10 cellular contexts compared by ENCODE assay signal in the genomic region with DNA sequence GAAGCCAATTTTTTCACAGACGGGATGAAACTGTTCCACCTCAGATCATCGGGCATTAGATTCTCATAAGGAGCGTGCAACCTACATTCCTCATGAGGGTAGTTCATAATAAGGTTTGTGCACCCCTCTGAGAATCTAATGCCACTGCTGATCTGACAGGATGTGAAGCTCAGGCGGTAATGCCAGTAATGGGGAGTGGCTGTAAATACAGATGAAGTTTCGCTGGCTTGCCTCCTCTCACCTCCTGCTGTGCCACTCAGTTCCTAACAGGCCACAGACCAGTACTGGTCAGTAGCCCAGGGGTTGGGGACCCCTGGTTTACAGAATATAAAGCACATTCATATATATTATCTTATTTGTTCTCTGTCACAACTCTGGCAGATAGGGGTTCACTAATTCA. TPM values are rescaled to one million over a fixed set of nuclear protein-coding genes. Genes with fewer than 3 reads are reported as not detected.
DNase-seq lines count a peak whose midpoint lies in the region; ATAC-seq and TF ChIP-seq lines count a peak whose summit lies in the region.
"Had no signal": no experiment of that assay in that cellular context is flagged by ENCODE, and none has a peak within 500 bp of the region (broad histone marks: within the 10 kb centered on the region; RNA-seq: fewer than 3 reads in every experiment).

No MANE protein-coding gene starts in this region.

- no peaks in the 10 kb centered on the region for H3K27me3 Mint-ChIP-seq in CD4-positive, alpha-beta memory T cell
- H3K27me3 Mint-ChIP-seq in brain (peaks cover 13% of the 10 kb centered on the region), neural crest cell (ENCODE audit: low read depth) (no peaks in the 10 kb centered on the region)
- H3K27me3 Mint-ChIP-seq in stimulated activated naive CD8-positive, alpha-beta T cell treated with anti-CD3 and anti-CD28 coated beads, Interleukin-15, amount 100 ng/mL, for 72 hours = no peaks in the 10 kb centered on the region

- POLR2A ChIA-PET in CD4-positive, alpha-beta memory T cell (lab: Charles Lee; ENCODE audit: partially characterized antibody) = interaction anchor here (0.6 to 1.3 kb wide), 3 partner anchors 72 to 769 kb away, joined by 3 to 4 read pairs (median 3); no protein-coding TSS in a partner anchor
- POLR2A ChIA-PET in HEK293 (lab: Yijun Ruan, JAX) = no interaction called here

- H3K4me1 ChIP-seq in CD4-positive, alpha-beta memory T cell (ENCODE audit: insufficient read depth, low read length) = peaks cover 45% of the 10 kb centered on the region
- H3K4me1 ChIP-seq in HEK293 (ENCODE audit: control insufficient read depth, insufficient read depth, low read length) = no peaks in the 10 kb centered on the region

- peaks cover 0 to 2% (median 0%) of the 10 kb centered on the region in 8 donors for H3K9me3 Mint-ChIP-seq in CD4-positive, alpha-beta memory T cell
- H3K9me3 Mint-ChIP-seq in brain = peaks cover 0 to 3% (median 0%) of the 10 kb centered on the region in 5 experiments
- peaks cover 2% of the 10 kb centered on the region for H3K9me3 Mint-ChIP-seq in neural crest cell
- no peaks in the 10 kb centered on the region for H3K9me3 Mint-ChIP-seq in stimulated activated naive CD8-positive, alpha-beta T cell treated with anti-CD3 and anti-CD28 coated beads, Interleukin-15, amount 100 ng/mL, for 72 hours

- peaks cover 0 to 10% of the 10 kb centered on the region in 2 donors for H3K36me3 Mint-ChIP-seq in CD4-positive, alpha-beta memory T cell
- H3K36me3 Mint-ChIP-seq in brain = no peaks in the 10 kb centered on the region
- H3K36me3 Mint-ChIP-seq in neural crest cell (ENCODE audit: low read depth) = no peaks in the 10 kb centered on the region

- no peaks in the 10 kb centered on the region for H3K9me3 ChIP-seq in CD4-positive, alpha-beta memory T cell (ENCODE audit: control insufficient read depth in 1 of 2, low read length in 2 of 2)
- no peaks in the 10 kb centered on the region for H3K9me3 ChIP-seq in HEK293 (ENCODE audit: control insufficient read depth, insufficient read depth, low read depth, low read length)
- H3K9me3 ChIP-seq: SJCRH30, transverse colon had no signal

- peak in 1 of 5 donors; percentile 13 for DNase-seq in CD4-positive, alpha-beta memory T cell
- no peak for DNase-seq in neural crest cell (ENCODE audit: low read depth, low spot score)
- DNase-seq in stimulated activated naive CD8-positive, alpha-beta T cell treated with anti-CD3 and anti-CD28 coated beads, Interleukin-15, amount 100 ng/mL, for 72 hours = no peak
- DNase-seq in foreskin melanocyte = no peak
- DNase-seq in NCI-H1694 treated with DMSO at 0.1 percent for 48 hours (lab: John Stamatoyannopoulos, UW) = no peak

- TF ChIP-seq CTCF in HEK293 (tag by site-specific recombination; IDR thresholded peaks at IDR 0.05) = no peak
- TF ChIP-seq CTCF in brain (conservative IDR thresholded peaks at IDR 0.05) = no peak
- TF ChIP-seq CTCF in neural crest cell (conservative IDR thresholded peaks at IDR 0.05) = no peak

- H3K27ac ChIP-seq in CD4-positive, alpha-beta memory T cell (ENCODE audit: low read depth, low read length) = no peak overlapping the region
- H3K27ac ChIP-seq in HEK293 (ENCODE audit: extremely low read depth, low read depth, low read length) = no peak overlapping the region
- H3K27ac ChIP-seq: epithelial cell of prostate had no signal

- H3K4me3 Mint-ChIP-seq in CD4-positive, alpha-beta memory T cell = peak overlapping the region in 6 of 8 donors; percentile 17 to 92 (median 87)
- H3K4me3 Mint-ChIP-seq in brain (peak overlapping the region in 4 of 5 experiments; percentile 78 to 88 (median 80)), neural crest cell (peak overlapping the region; percentile 94)
- peak overlapping the region in 1 of 2 donors; percentile 75 for H3K4me3 Mint-ChIP-seq in stimulated activated naive CD8-positive, alpha-beta T cell treated with anti-CD3 and anti-CD28 coated beads, Interleukin-15, amount 100 ng/mL, for 72 hours

- peak overlapping the region; percentile 36 to 94 (median 90) for H3K27ac Mint-ChIP-seq in CD4-positive, alpha-beta memory T cell
- H3K27ac Mint-ChIP-seq in brain = peak overlapping the region in 2 of 5 experiments; percentile 91 to 95
- H3K27ac Mint-ChIP-seq in neural crest cell (ENCODE audit: unreplicated experiment) = no peak overlapping the region
- H3K27ac Mint-ChIP-seq in stimulated activated naive CD8-positive, alpha-beta T cell treated with anti-CD3 and anti-CD28 coated beads, Interleukin-15, amount 100 ng/mL, for 72 hours = peak overlapping the region in 1 of 2 donors; percentile 92

- no peak overlapping the region for H3K4me3 ChIP-seq in CD4-positive, alpha-beta memory T cell (ENCODE audit: low read length in 2 of 2)
- no peak overlapping the region for H3K4me3 ChIP-seq in HEK293 (ENCODE audit: low read depth, low read length)

- peaks cover 32 to 46% (median 39%) of the 10 kb centered on the region in 4 donors for H3K4me1 Mint-ChIP-seq in CD4-positive, alpha-beta memory T cell
- H3K4me1 Mint-ChIP-seq in brain (peaks cover 42% of the 10 kb centered on the region), neural crest cell (peaks cover 32% of the 10 kb centered on the region)
- peaks cover 40% of the 10 kb centered on the region for H3K4me1 Mint-ChIP-seq in stimulated activated naive CD8-positive, alpha-beta T cell treated with anti-CD3 and anti-CD28 coated beads, Interleukin-15, amount 100 ng/mL, for 72 hours

- H3K36me3 ChIP-seq in CD4-positive, alpha-beta memory T cell (ENCODE audit: insufficient read depth, low read length) = no peaks in the 10 kb centered on the region
- no peaks in the 10 kb centered on the region for H3K36me3 ChIP-seq in HEK293 (ENCODE audit: control insufficient read depth in 2 of 2, insufficient read depth in 1 of 2, low read length in 2 of 2)
- H3K36me3 ChIP-seq: SJCRH30, transverse colon had no signal

- ATAC-seq in stimulated activated naive CD8-positive, alpha-beta T cell treated with anti-CD3 and anti-CD28 coated beads, Interleukin-15, amount 100 ng/mL, for 72 hours = no peak

- intact Hi-C loops in CD4-positive, alpha-beta memory T cell (cut with micrococcal nuclease) = loop anchor here (2.0 to 10.0 kb wide), 3 partner anchors 72 to 322 kb away; no protein-coding TSS in a partner anchor

- no peaks in the 10 kb centered on the region for H3K27me3 ChIP-seq in CD4-positive, alpha-beta memory T cell (ENCODE audit: insufficient read depth, low read length)
- H3K27me3 ChIP-seq: SJCRH30, transverse colon had no signal

- CTCF ChIA-PET in CD4-positive, alpha-beta memory T cell (lab: Charles Lee; ENCODE audit: partially characterized antibody) = interaction anchor here (1.5 to 5.4 kb wide), 4 partner anchors 14 to 74 kb away, joined by 3 to 42 read pairs (median 12); no protein-coding TSS in a partner anchor
- CTCF ChIA-PET in HEK293 (lab: Yijun Ruan, JAX) = interaction anchor here (1.0 to 2.6 kb wide), 4 partner anchors 47 to 67 kb away, joined by 3 to 10 read pairs (median 6); no protein-coding TSS in a partner anchor

TF ChIP-seq in HEK293, 187 proteins besides CTCF, POLR2A, EP300 and RAD21:
- TF ChIP-seq ZNF610 (tag by site-specific recombination; IDR thresholded peaks at IDR 0.05; ENCODE audit: borderline replicate concordance) (peak; percentile 95), ZNF354C (tag by site-specific recombination; IDR thresholded peaks at IDR 0.05; ENCODE audit: borderline replicate concordance, low read depth) (no peak)
TF ChIP-seq in HEK293: peak in this region for 1.

RNA-seq across cellular contexts. Expression of gene LIMD1, which starts 2.1 kb away (rescaled TPM):
- 10 to 100 TPM; 29.1 to 34.0 TPM for total RNA-seq in CD4-positive, alpha-beta memory T cell
- 1 to 10 TPM; 2.6 to 7.5 TPM for polyA plus RNA-seq in CD4-positive, alpha-beta memory T cell
- polyA plus RNA-seq in brain (ENCODE audit: insufficient read depth, low read depth, low replicate concordance) = 1.3 TPM
- 41.8 and 44.4 TPM in 2 replicates for total RNA-seq in neural crest cell
